21 cellular contexts compared by ENCODE assay signal in genomic region chr1:223853748-223854147, GRCh38.
"Had no signal": no experiment of that assay in that cellular context is flagged by ENCODE, and none has a peak within 500 bp of the region (broad histone marks: within the 10 kb centered on the region; RNA-seq: fewer than 3 reads in every experiment).

No MANE protein-coding gene starts in this region.

- H2AFZ ChIP-seq: neural progenitor cell had no signal

- H3K4me1 ChIP-seq: breast epithelium, esophagus muscularis mucosa, gastrocnemius medialis, neural progenitor cell, testis, vagina had no signal

- H3K4me2 ChIP-seq: neural progenitor cell had no signal

- H3K36me3 ChIP-seq: breast epithelium, esophagus muscularis mucosa, gastrocnemius medialis, neural progenitor cell, vagina, WERI-Rb-1 had no signal

- FAIRE-seq: colon, endothelial cell of umbilical vein, small intestine had no signal

- H3K27me3 ChIP-seq: breast epithelium, esophagus muscularis mucosa, neural progenitor cell, testis, vagina had no signal

- H3K4me3 ChIP-seq: breast epithelium, esophagus muscularis mucosa, gastrocnemius medialis, neural progenitor cell, testis, vagina had no signal

- ATAC-seq: activated naive CD4-positive, alpha-beta T cell treated with anti-CD3 and anti-CD28 coated beads, Interleukin-2, amount 50 U/mL, for 72 hours; effector memory CD8-positive, alpha-beta T cell; gastrocnemius medialis; left ventricle myocardium superior; naive thymus-derived CD8-positive, alpha-beta T cell; sciatic nerve; stimulated activated memory B cell treated with anti-CD40 and anti-IgM and Interleukin-4, amounts not matched to agents 10 μg/mL and 1 μg/mL and 100 μg/mL, for 72 hours had no signal

- H3K9me3 ChIP-seq: breast epithelium, esophagus muscularis mucosa, gastrocnemius medialis, testis, vagina had no signal

- DNase-seq: activated CD4-positive, CD25-positive, alpha-beta regulatory T cell treated with anti-CD3 and anti-CD28 coated beads, Interleukin-2, amount 50 U/mL, for 72 hours; activated T-cell treated with anti-CD3 and anti-CD28 coated beads, Interleukin-2, amount 50 U/mL, for 1 hour; effector memory CD8-positive, alpha-beta T cell; gastrocnemius medialis; hippocampal formation; left ventricle myocardium superior; mammary epithelial cell; naive thymus-derived CD8-positive, alpha-beta T cell; small intestine; stimulated activated CD4-positive, alpha-beta T cell treated with anti-CD3 and anti-CD28 coated beads, Interleukin-2, amount 100 ng/mL, for 24 hours; testis; WERI-Rb-1 had no signal

- H3K27ac ChIP-seq: breast epithelium, esophagus muscularis mucosa, gastrocnemius medialis, neural progenitor cell, testis, vagina, WERI-Rb-1 had no signal

- H3K9ac ChIP-seq: neural progenitor cell had no signal
